In genomic region chr1:46517010-46517600, GRCh38 we compare ENCODE assay signal across 11 cellular contexts. TPM values are rescaled to one million over a fixed set of nuclear protein-coding genes. Genes with fewer than 3 reads are reported as not detected.
DNase-seq lines count a peak whose midpoint lies in the region; ATAC-seq and TF ChIP-seq lines count a peak whose summit lies in the region.
"Had no signal": no experiment of that assay in that cellular context is flagged by ENCODE, and none has a peak within 500 bp of the region (broad histone marks: within the 10 kb centered on the region; RNA-seq: fewer than 3 reads in every experiment).

No MANE protein-coding gene starts in this region.

- no peaks in the 10 kb centered on the region for H3K79me2 ChIP-seq in mesendoderm (ENCODE audit: control insufficient read depth, insufficient read depth, low read length)

- intact Hi-C loops in body of pancreas (cut with DNase I) (no loop called here), esophagus muscularis mucosa (cut with DNase I) (no loop called here)

- no peak overlapping the region for H3K4ac ChIP-seq in mesendoderm (ENCODE audit: low read depth, low read length)

- H2BK5ac ChIP-seq in mesendoderm (ENCODE audit: low read length), result no peak overlapping the region

- H3K4me1 ChIP-seq in body of pancreas (peaks cover 17% of the 10 kb centered on the region), mesendoderm (ENCODE audit: control insufficient read depth, low read depth, low read length) (peaks cover 15% of the 10 kb centered on the region), esophagus muscularis mucosa (no peaks in the 10 kb centered on the region)

- H2AK5ac ChIP-seq in mesendoderm (ENCODE audit: low read length), result no peak overlapping the region

- no peak for TF ChIP-seq EP300 in esophagus muscularis mucosa (IDR thresholded peaks at IDR 0.05)

- H3K79me1 ChIP-seq in mesendoderm (ENCODE audit: low read length), result no peaks in the 10 kb centered on the region

- no peak overlapping the region for H3K4me3 ChIP-seq in body of pancreas
- no peak overlapping the region for H3K4me3 ChIP-seq in mesendoderm (ENCODE audit: low read length)
- no peak overlapping the region for H3K4me3 ChIP-seq in esophagus muscularis mucosa

- WGBS in body of pancreas, 2 donors, result 0 to 6% methylated on average over 10 of the region's 10 CpGs
- no CpG with 5 or more reads among the region's 10 CpGs for WGBS in mesendoderm (ENCODE audit: extremely low coverage, insufficient coverage, low lambda C conversion rate)
- 25% methylated on average over 10 of the region's 10 CpGs for WGBS in esophagus muscularis mucosa

- no peak overlapping the region for H3K18ac ChIP-seq in mesendoderm (ENCODE audit: low read length)

- ATAC-seq in body of pancreas, result peak; percentile 92

- DNase-seq in DMS53 treated with DMSO at 0.1 percent for 48 hours (lab: John Stamatoyannopoulos, UW; ENCODE audit: unreplicated experiment) (peak; percentile 98), NCI-H187 treated with DMSO at 0.1 percent for 48 hours (lab: John Stamatoyannopoulos, UW) (peak; percentile 83), body of pancreas (peak; percentile 81 to 92 (median 90)), mesendoderm (peak; percentile 86), esophagus muscularis mucosa (ENCODE audit: extremely low spot score) (no peak), putamen (ENCODE audit: low spot score) (no peak), GOT3 (lab: John Stamatoyannopoulos, UW) (no peak)
- DNase-seq in central memory CD4-positive, alpha-beta T cell, result no peak
- DNase-seq: activated naive CD4-positive, alpha-beta T cell treated with anti-CD3 and anti-CD28 coated beads, Interleukin-2, amount 50 U/mL, for 16 hours; DND-41 had no signal

- H3K23ac ChIP-seq in mesendoderm (ENCODE audit: low read length), result no peak overlapping the region

- H3K56ac ChIP-seq in mesendoderm (ENCODE audit: low read length), result no peak overlapping the region

- peak in 3 of 7 experiments; percentile 5 to 16 (median 9) for TF ChIP-seq CTCF in body of pancreas (IDR thresholded peaks at IDR 0.05)
- TF ChIP-seq CTCF in esophagus muscularis mucosa (IDR thresholded peaks at IDR 0.05), result no peak

- peak overlapping the region; percentile 0 for H3K4me2 ChIP-seq in mesendoderm (ENCODE audit: low read length)

- no peak overlapping the region for H4K5ac ChIP-seq in mesendoderm (ENCODE audit: low read length)

- H2BK120ac ChIP-seq in mesendoderm (ENCODE audit: low read depth, low read length), result no peak overlapping the region

- no peak overlapping the region for H3K9ac ChIP-seq in mesendoderm (ENCODE audit: low read length)

- H3K27ac ChIP-seq in body of pancreas, result peak overlapping the region; percentile 30 to 78 (median 60)
- no peak overlapping the region for H3K27ac ChIP-seq in mesendoderm (ENCODE audit: low read depth, low read length)
- H3K27ac ChIP-seq in esophagus muscularis mucosa (replicated peaks in 1 of 4), result no peak overlapping the region

- H4K8ac ChIP-seq in mesendoderm (ENCODE audit: low read depth, low read length), result no peak overlapping the region

- TF ChIP-seq POLR2A in body of pancreas (IDR thresholded peaks at IDR 0.05), result peak in 1 of 3 donors; percentile 25
- no peak for TF ChIP-seq POLR2A in esophagus muscularis mucosa (IDR thresholded peaks at IDR 0.05; ENCODE audit: low read depth)

- H3K9me3 ChIP-seq in body of pancreas (no peaks in the 10 kb centered on the region), esophagus muscularis mucosa (no peaks in the 10 kb centered on the region)

- no peaks in the 10 kb centered on the region for H3K27me3 ChIP-seq in body of pancreas
- no peaks in the 10 kb centered on the region for H3K27me3 ChIP-seq in mesendoderm (ENCODE audit: insufficient read depth, low read length, poor library complexity)
- H3K27me3 ChIP-seq in esophagus muscularis mucosa, result peaks cover 0 to 51% (median 0%) of the 10 kb centered on the region in 4 donors

- H2BK15ac ChIP-seq in mesendoderm (replicated peaks; ENCODE audit: low read depth), result no peak overlapping the region

- H3K36me3 ChIP-seq in body of pancreas (replicated peaks in 1 of 2; ENCODE audit: insufficient read depth in 1 of 2, low read depth in 2 of 2), result no peaks in the 10 kb centered on the region
- no peaks in the 10 kb centered on the region for H3K36me3 ChIP-seq in mesendoderm (ENCODE audit: control insufficient read depth, insufficient read depth, low read length)
- no peaks in the 10 kb centered on the region for H3K36me3 ChIP-seq in esophagus muscularis mucosa

RNA-seq across cellular contexts. Expression of gene DMBX1, which starts 27.5 kb away (rescaled TPM):
- total RNA-seq in body of pancreas (not detected), esophagus muscularis mucosa (not detected)
- 0.03 TPM for polyA plus RNA-seq in mesendoderm (2013, experiment 1 of 2)
- 0.03 TPM for polyA plus RNA-seq in mesendoderm (2013, experiment 2 of 2)
- total RNA-seq: NCI-H460 had no signal

RNA-seq across cellular contexts. Expression of gene KNCN, which starts 34.3 kb away (rescaled TPM):
- total RNA-seq in body of pancreas (not detected), esophagus muscularis mucosa (not detected)
- polyA plus RNA-seq in mesendoderm (2013, experiment 1 of 2), result not detected
- not detected for polyA plus RNA-seq in mesendoderm (2013, experiment 2 of 2)
- total RNA-seq: NCI-H460 had no signal

Comparison
In these comparisons a context has a peak if more than half of its experiments do, and no peak if none do; other contexts are left out.
1. DNase-seq: peak in DMS53 treated with DMSO at 0.1 percent for 48 hours (single experiment), NCI-H187 treated with DMSO at 0.1 percent for 48 hours (single experiment), body of pancreas (4 of 4) and mesendoderm (single experiment); none in esophagus muscularis mucosa (single experiment), putamen (single experiment), GOT3 (single experiment) and central memory CD4-positive, alpha-beta T cell (single experiment).
2. H3K27ac ChIP-seq: peak in body of pancreas (4 of 4); none in mesendoderm (single experiment) and esophagus muscularis mucosa (0 of 4).